18 cellular contexts compared by ENCODE assay signal in the genomic region with DNA sequence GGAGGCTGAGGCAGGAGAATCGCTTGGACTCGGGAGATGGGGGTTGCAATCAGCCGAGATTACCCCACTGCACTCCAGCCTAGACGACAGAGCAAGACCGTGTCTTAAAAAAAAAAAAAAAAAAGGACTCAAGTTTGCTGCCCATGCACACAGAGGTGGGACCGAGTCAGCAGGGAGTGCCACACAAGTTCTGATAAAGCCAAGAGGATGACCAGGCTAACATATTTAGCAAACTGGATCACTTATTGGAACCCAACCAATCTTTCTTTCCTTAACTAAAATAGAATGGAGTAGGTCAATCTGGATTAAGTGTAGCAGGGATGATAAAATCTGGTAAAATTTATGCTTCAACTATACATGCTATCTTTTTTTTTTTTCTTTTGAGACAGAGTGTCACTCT.
"Had no signal": no experiment of that assay in that cellular context is flagged by ENCODE, and none has a peak within 500 bp of the region (broad histone marks: within the 10 kb centered on the region; RNA-seq: fewer than 3 reads in every experiment).

No MANE protein-coding gene starts in this region.

- H3K27me3 ChIP-seq: left lung, neutrophil had no signal

- H3K4me3 Mint-ChIP-seq: activated CD4-positive, alpha-beta memory T cell treated with anti-CD3 and anti-CD28 coated beads, Interleukin-2, amount 10 ng/mL, durations not matched to agents 7 days and 5 days; activated T-cell treated with anti-CD3 and anti-CD28 coated beads, Interleukin-2, amount 50 U/mL, for 72 hours; stimulated activated memory B cell treated with anti-CD40 and anti-IgM and Interleukin-4, amounts not matched to agents 10 μg/mL and 1 μg/mL and 100 μg/mL, for 72 hours had no signal

- H3K27ac ChIP-seq: epithelial cell of prostate, left lung, neutrophil, VCaP had no signal

- H3K27me3 Mint-ChIP-seq: activated CD4-positive, alpha-beta memory T cell treated with anti-CD3 and anti-CD28 coated beads, Interleukin-2, amount 10 ng/mL, durations not matched to agents 7 days and 5 days; naive thymus-derived CD4-positive, alpha-beta T cell; stimulated activated memory B cell treated with anti-CD40 and anti-IgM and Interleukin-4, amounts not matched to agents 10 μg/mL and 1 μg/mL and 100 μg/mL, for 72 hours had no signal

- ATAC-seq: activated naive CD4-positive, alpha-beta T cell treated with anti-CD3 and anti-CD28 coated beads, Interleukin-2, amount 50 U/mL, for 72 hours; activated T-cell treated with anti-CD3 and anti-CD28 coated beads, Interleukin-2, amount 50 U/mL, for 72 hours; left lung; naive thymus-derived CD4-positive, alpha-beta T cell; stimulated activated memory B cell treated with anti-CD40 and anti-IgM and Interleukin-4, amounts not matched to agents 10 μg/mL and 1 μg/mL and 100 μg/mL, for 72 hours had no signal

- H3K9me3 ChIP-seq: neutrophil had no signal

- FAIRE-seq: kidney had no signal

- H3K36me3 ChIP-seq: left lung, neutrophil had no signal

- DNase-seq: activated CD4-positive, alpha-beta memory T cell treated with anti-CD3 and anti-CD28 coated beads, Interleukin-2, amount 10 ng/mL, durations not matched to agents 7 days and 5 days; activated CD4-positive, alpha-beta T cell treated with anti-CD3 and anti-CD28 coated beads for 4 hours; activated CD8-positive, alpha-beta memory T cell treated with anti-CD3 and anti-CD28 coated beads, Interleukin-2, amount 50 U/mL, for 4 hours; activated gamma-delta T cell; activated T-cell treated with anti-CD3 and anti-CD28 coated beads, Interleukin-2, amount 50 U/mL, for 72 hours; dermis blood vessel endothelial cell; hippocampal formation; kidney; left lung; naive thymus-derived CD4-positive, alpha-beta T cell; retina; stimulated activated CD4-positive, alpha-beta T cell treated with anti-CD3 and anti-CD28 coated beads, Interleukin-2, amount 100 ng/mL, for 48 hours; T-helper 1 cell had no signal

- H3K27ac Mint-ChIP-seq: activated CD4-positive, alpha-beta memory T cell treated with anti-CD3 and anti-CD28 coated beads, Interleukin-2, amount 10 ng/mL, durations not matched to agents 7 days and 5 days; activated naive CD4-positive, alpha-beta T cell treated with anti-CD3 and anti-CD28 coated beads, Interleukin-2, amount 50 U/mL, for 72 hours; activated T-cell treated with anti-CD3 and anti-CD28 coated beads, Interleukin-2, amount 50 U/mL, for 72 hours; stimulated activated memory B cell treated with anti-CD40 and anti-IgM and Interleukin-4, amounts not matched to agents 10 μg/mL and 1 μg/mL and 100 μg/mL, for 72 hours had no signal

- H3K4me1 ChIP-seq: left lung had no signal

- H3K4me3 ChIP-seq: left lung had no signal
